ENCODE assay signal across 10 cellular contexts in the genomic region with DNA sequence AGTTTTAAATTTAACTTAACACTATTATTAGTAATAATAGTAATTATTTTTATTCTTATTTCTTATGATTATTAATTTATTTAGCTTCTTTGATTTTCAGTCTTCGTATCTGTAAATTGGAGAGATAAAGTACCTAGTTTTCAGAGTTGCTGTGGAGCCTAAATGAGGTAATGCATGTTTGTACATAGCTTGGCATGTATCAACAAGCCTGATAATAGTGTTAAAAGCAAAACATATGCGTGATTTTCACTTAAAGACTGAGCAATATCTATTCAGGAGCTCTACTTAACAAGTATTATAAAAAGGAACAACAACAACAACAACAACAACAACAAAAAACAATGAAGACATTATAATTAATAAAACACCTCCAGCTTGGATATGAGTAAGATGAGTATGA. TPM values are rescaled to one million over a fixed set of nuclear protein-coding genes. Genes with fewer than 3 reads are reported as not detected.
"Had no signal": no experiment of that assay in that cellular context is flagged by ENCODE, and none has a peak within 500 bp of the region (broad histone marks: within the 10 kb centered on the region; RNA-seq: fewer than 3 reads in every experiment).

No MANE protein-coding gene starts in this region.

- H3K36me3 Mint-ChIP-seq: IgD-negative memory B cell had no signal

- H3K4me3 ChIP-seq: GM23248 had no signal

- DNase-seq: GM23248, GOT3, H7, HCEC 1CT, KBM-7 had no signal

- FAIRE-seq: HepG2 had no signal

- H3K27ac Mint-ChIP-seq: IgD-negative memory B cell had no signal

- H3K9me3 Mint-ChIP-seq: IgD-negative memory B cell had no signal

- H3K27ac ChIP-seq: GM23248, HL-60 had no signal

- H3K9ac ChIP-seq: GM23248 had no signal

- H2AFZ ChIP-seq: GM23248 had no signal

- H3K27me3 Mint-ChIP-seq: IgD-negative memory B cell had no signal

RNA-seq across cellular contexts. Expression of a gene that starts 12.4 kb away (rescaled TPM):
- total RNA-seq: GM23248, H4, HepG2, HT1080 had no signal
- polyA plus RNA-seq: GM23248, HepG2, IgD-negative memory B cell had no signal
